8 cellular contexts compared by ENCODE assay signal in the genomic region with DNA sequence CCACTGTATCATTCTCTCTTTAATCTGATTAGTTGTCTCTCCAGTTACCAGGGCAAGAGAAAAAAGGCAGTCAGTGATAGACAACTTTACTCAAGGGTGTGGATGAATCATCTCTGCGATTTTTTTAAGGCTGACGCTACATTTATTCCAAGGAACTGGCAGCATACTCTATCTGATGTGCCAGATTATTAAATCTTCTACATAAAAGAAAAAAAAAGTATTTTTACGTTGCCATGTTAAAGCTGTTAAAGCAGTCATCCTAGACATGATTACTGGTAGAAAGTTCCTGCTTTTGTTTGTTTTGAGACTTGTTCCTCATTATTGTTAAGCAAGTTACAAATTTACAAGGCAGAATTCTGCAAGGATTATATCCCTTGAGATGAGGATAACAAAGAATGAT.
DNase-seq lines count a peak whose midpoint lies in the region; ATAC-seq, FAIRE-seq and TF ChIP-seq lines count a peak whose summit lies in the region.

No MANE protein-coding gene starts in this region.

- H3K4me3 Mint-ChIP-seq in osteocyte (ENCODE audit: unreplicated experiment): no peak overlapping the region

- ATAC-seq in HG03095 (IDR thresholded peaks at IDR 0.05; ENCODE audit: unreplicated experiment): no peak

- no peak for TF ChIP-seq CTCF in epithelial cell of proximal tubule (conservative IDR thresholded peaks at IDR 0.05; ENCODE audit: low read depth, low read length)
- TF ChIP-seq CTCF in osteocyte (IDR thresholded peaks at IDR 0.05): no peak

- peak overlapping the region; percentile 20 for H3K27ac Mint-ChIP-seq in osteocyte (ENCODE audit: unreplicated experiment)

- no peak for FAIRE-seq in RCC 7860 (lab: Jason Lieb, UNC)

- H3K9me3 Mint-ChIP-seq in osteocyte (ENCODE audit: unreplicated experiment): no peaks in the 10 kb centered on the region

- no peaks in the 10 kb centered on the region for H3K27me3 Mint-ChIP-seq in osteocyte (ENCODE audit: unreplicated experiment)

- H3K36me3 Mint-ChIP-seq in osteocyte (ENCODE audit: unreplicated experiment): peaks cover 21% of the 10 kb centered on the region

- H3K4me3 ChIP-seq in epithelial cell of proximal tubule (ENCODE audit: low read depth, low read length): no peak overlapping the region

- H3K4me1 Mint-ChIP-seq in osteocyte (ENCODE audit: unreplicated experiment): peaks cover 20% of the 10 kb centered on the region

- peak; percentile 50 for DNase-seq in EL
- DNase-seq in RCC 7860 (ENCODE audit: low spot score): peak; percentile 32
- DNase-seq in epithelial cell of proximal tubule (ENCODE audit: low read depth): peak; percentile 38
- DNase-seq in osteocyte (ENCODE audit: extremely low spot score, unreplicated experiment): no peak
- DNase-seq in MV-4-11 (lab: John Stamatoyannopoulos, UW): no peak
- no peak for DNase-seq in retina
- no peak for DNase-seq in cerebellar nuclear complex (lab: John Stamatoyannopoulos, UW)

Comparison
In these comparisons a context has a peak if more than half of its experiments do, and no peak if none do; other contexts are left out.
1. DNase-seq: peak in EL (single experiment), RCC 7860 (single experiment) and epithelial cell of proximal tubule (single experiment); none in osteocyte (single experiment), MV-4-11 (single experiment), retina (single experiment) and cerebellar nuclear complex (0 of 2).